Comparison of ENCODE assay signal across 11 cellular contexts in genomic region chr15:69723404-69724097, GRCh38.
DNase-seq lines count a peak whose midpoint lies in the region; ATAC-seq, FAIRE-seq and TF ChIP-seq lines count a peak whose summit lies in the region.
"Had no signal": no experiment of that assay in that cellular context is flagged by ENCODE, and none has a peak within 500 bp of the region (broad histone marks: within the 10 kb centered on the region; RNA-seq: fewer than 3 reads in every experiment).

No MANE protein-coding gene starts in this region.

- H3K27ac ChIP-seq in HepG2 (ENCODE audit: extremely low read length, insufficient read depth, low read length) (no peak overlapping the region), right lobe of liver (no peak overlapping the region), endodermal cell (ENCODE audit: low read depth, low read length) (no peak overlapping the region)
- H3K27ac ChIP-seq: C4-2B had no signal

- intact Hi-C loops in HepG2 (cut with micrococcal nuclease; ENCODE audit: unreplicated experiment), result loop anchor here (10.0 kb wide), 1 partner anchor 741 kb away; no protein-coding TSS in a partner anchor
- intact Hi-C loops in right lobe of liver (cut with DNase I), result no loop called here
- intact Hi-C loops in natural killer cell (cut with micrococcal nuclease), result no loop called here

- H3K27me3 ChIP-seq in HepG2 (ENCODE audit: control insufficient read depth in 1 of 2, insufficient read depth in 2 of 2, low read length in 2 of 2), result peaks cover 0 to 30% of the 10 kb centered on the region in 2 experiments; a peak in 4 of 5 replicates
- H3K27me3 ChIP-seq in right lobe of liver, result no peaks in the 10 kb centered on the region
- H3K27me3 ChIP-seq in endodermal cell (ENCODE audit: control insufficient read depth, insufficient read depth, low read length, poor library complexity, severe bottlenecking), result peaks cover 4% of the 10 kb centered on the region

- H3K4me3 ChIP-seq in HepG2 (replicated peaks in 1 of 3; ENCODE audit: insufficient read depth in 1 of 3, low read depth in 2 of 3, low read length in 3 of 3) (no peak overlapping the region), right lobe of liver (no peak overlapping the region), endodermal cell (ENCODE audit: low read length) (no peak overlapping the region), foreskin fibroblast (ENCODE audit: low read depth in 1 of 2, low read length in 2 of 2) (no peak overlapping the region)

- 21% methylated on average over 5 of the region's 7 CpGs for WGBS in HepG2 (ENCODE audit: low lambda C conversion rate)
- WGBS in right lobe of liver (ENCODE audit: insufficient coverage, low coverage, low lambda C conversion rate, missing lambda C conversion rate), result 81% methylated on average over 3 of the region's 7 CpGs
- 83 to 85% methylated on average over 6 to 7 of the region's 7 CpGs for WGBS in endodermal cell (ENCODE audit: insufficient coverage in 1 of 2, insufficient read length in 1 of 2), 2 experiments

- no peak overlapping the region for H3K9ac ChIP-seq in HepG2 (ENCODE audit: insufficient read depth, low read depth, low read length)
- no peak overlapping the region for H3K9ac ChIP-seq in endodermal cell (ENCODE audit: extremely low read depth, low read length, poor library complexity, severe bottlenecking)

- CTCF ChIA-PET in HepG2 (lab: Yijun Ruan, JAX; ENCODE audit: low intra/inter-chr PET ratio, low total read pairs), result no interaction called here

- TF ChIP-seq RAD21 in HepG2 (CRISPR knock-in tag; IDR thresholded peaks at IDR 0.05), result no peak

- no peaks in the 10 kb centered on the region for H3K36me3 Mint-ChIP-seq in endodermal cell (ENCODE audit: low read depth)
- H3K36me3 Mint-ChIP-seq in natural killer cell, result no peaks in the 10 kb centered on the region
- H3K36me3 Mint-ChIP-seq in T-helper 2 cell treated with Interferon-gamma antibody and Interleukin-4, amounts not matched to agents 5 μg/mL and 100 μg/mL, for 36 hours (ENCODE audit: low read depth), result peaks cover 3% of the 10 kb centered on the region

- ATAC-seq in HepG2 (peak; percentile 41; the same call in 1 of the 3 replicates), right lobe of liver (no peak), GM18909 (IDR thresholded peaks at IDR 0.05; ENCODE audit: poor library complexity, unreplicated experiment) (no peak), natural killer cell (no peak)

- TF ChIP-seq POLR2A in HepG2 (IDR thresholded peaks at IDR 0.05; ENCODE audit: insufficient read depth in 1 of 2, low read depth in 2 of 2, low read length in 2 of 2), result no peak
- no peak for TF ChIP-seq POLR2A in right lobe of liver (IDR thresholded peaks at IDR 0.05)

- H3K4me1 Mint-ChIP-seq in endodermal cell, result no peaks in the 10 kb centered on the region
- peaks cover 72 to 81% of the 10 kb centered on the region in 2 donors for H3K4me1 Mint-ChIP-seq in natural killer cell
- peaks cover 71% of the 10 kb centered on the region for H3K4me1 Mint-ChIP-seq in T-helper 2 cell treated with Interferon-gamma antibody and Interleukin-4, amounts not matched to agents 5 μg/mL and 100 μg/mL, for 36 hours (ENCODE audit: low read depth)

- no peaks in the 10 kb centered on the region for H3K4me1 ChIP-seq in HepG2 (ENCODE audit: insufficient read depth, low read length)
- H3K4me1 ChIP-seq in right lobe of liver, result no peaks in the 10 kb centered on the region
- no peaks in the 10 kb centered on the region for H3K4me1 ChIP-seq in endodermal cell (ENCODE audit: control insufficient read depth, insufficient read depth, low read length)

- no peaks in the 10 kb centered on the region for H3K79me2 ChIP-seq in HepG2 (ENCODE audit: insufficient read depth, low read length)

- no peaks in the 10 kb centered on the region for H3K9me3 ChIP-seq in HepG2 (ENCODE audit: low read length)
- H3K9me3 ChIP-seq in right lobe of liver, result no peaks in the 10 kb centered on the region
- no peaks in the 10 kb centered on the region for H3K9me3 ChIP-seq in endodermal cell (ENCODE audit: control insufficient read depth, low read length)

- no TSS peak for BruUV-seq in HepG2 (replicated peaks; lab: Mats Ljungman, UMichigan)

- H4K20me1 ChIP-seq in HepG2 (ENCODE audit: insufficient read depth, low read length), result no peaks in the 10 kb centered on the region

- in situ Hi-C loops in HepG2 (cut with HindIII; ENCODE audit: extremely low pct_ligation_motif_present, low pct_unique_long_range_greater_than_20kb), result no loop called here

- H3K9me3 Mint-ChIP-seq in endodermal cell (no peaks in the 10 kb centered on the region), natural killer cell (no peaks in the 10 kb centered on the region)
- peaks cover 3% of the 10 kb centered on the region for H3K9me3 Mint-ChIP-seq in T-helper 2 cell treated with Interferon-gamma antibody and Interleukin-4, amounts not matched to agents 5 μg/mL and 100 μg/mL, for 36 hours

- no peak overlapping the region for H3K4me2 ChIP-seq in HepG2 (ENCODE audit: low read depth, low read length)

- TF ChIP-seq CTCF in HepG2 (CRISPR knock-in tag; IDR thresholded peaks at IDR 0.05) (no peak), right lobe of liver (IDR thresholded peaks at IDR 0.05) (no peak), endodermal cell (conservative IDR thresholded peaks at IDR 0.05) (peak; percentile 61), foreskin fibroblast (IDR thresholded peaks at IDR 0.05; ENCODE audit: low read depth, low read length) (no peak), natural killer cell (IDR thresholded peaks at IDR 0.05) (no peak)

- H3K36me3 ChIP-seq in HepG2 (replicated peaks in 1 of 2; ENCODE audit: control insufficient read depth in 1 of 2, insufficient read depth in 2 of 2, low read length in 2 of 2) (no peaks in the 10 kb centered on the region), right lobe of liver (no peaks in the 10 kb centered on the region), endodermal cell (ENCODE audit: control insufficient read depth, insufficient read depth, low read length) (no peaks in the 10 kb centered on the region)

- no peak overlapping the region for H2AFZ ChIP-seq in HepG2 (ENCODE audit: low read length)

- H3K4me3 Mint-ChIP-seq in endodermal cell (no peak overlapping the region), natural killer cell (no peak overlapping the region)
- no peak overlapping the region for H3K4me3 Mint-ChIP-seq in T-helper 2 cell treated with Interferon-gamma antibody and Interleukin-4, amounts not matched to agents 5 μg/mL and 100 μg/mL, for 36 hours

- no peak for TF ChIP-seq EP300 in HepG2 (IDR thresholded peaks at IDR 0.05; ENCODE audit: low read depth in 2 of 2, low read length in 2 of 2)
- TF ChIP-seq EP300 in HepG2 (CRISPR knock-in tag; IDR thresholded peaks at IDR 0.05; ENCODE audit: borderline replicate concordance), result no peak

- POLR2A ChIA-PET in HepG2 (lab: Yijun Ruan, JAX), result no interaction called here

- DNase-seq in HepG2 (ENCODE audit: low spot score) (no peak), right lobe of liver (no peak), NCI-H345 (lab: John Stamatoyannopoulos, UW) (peak; percentile 58), endodermal cell (peak; percentile 59), foreskin fibroblast (no peak), natural killer cell (no peak)
- no peak for DNase-seq in T-helper 2 cell treated with Interferon-gamma antibody and Interleukin-4, amounts not matched to agents 5 μg/mL and 100 μg/mL, for 36 hours (ENCODE audit: low spot score)
- DNase-seq: SW 1271 had no signal

- H3K27ac Mint-ChIP-seq in endodermal cell (no peak overlapping the region), natural killer cell (no peak overlapping the region)
- no peak overlapping the region for H3K27ac Mint-ChIP-seq in T-helper 2 cell treated with Interferon-gamma antibody and Interleukin-4, amounts not matched to agents 5 μg/mL and 100 μg/mL, for 36 hours

- FAIRE-seq in HepG2 (lab: Jason Lieb, UNC), result no peak
- FAIRE-seq: astrocyte had no signal

- H3K27me3 Mint-ChIP-seq in endodermal cell (ENCODE audit: insufficient read depth) (peaks cover 16% of the 10 kb centered on the region), natural killer cell (ENCODE audit: low read depth in 2 of 2) (peaks cover 9 to 24% of the 10 kb centered on the region in 2 donors)
- peaks cover 12% of the 10 kb centered on the region for H3K27me3 Mint-ChIP-seq in T-helper 2 cell treated with Interferon-gamma antibody and Interleukin-4, amounts not matched to agents 5 μg/mL and 100 μg/mL, for 36 hours (ENCODE audit: low read depth)

TF ChIP-seq in HepG2, 621 proteins besides CTCF, POLR2A, EP300 and RAD21:
- TF ChIP-seq BORCS8-MEF2B (CRISPR knock-in tag; IDR thresholded peaks at IDR 0.05) (no peak), ZNF660 (CRISPR knock-in tag; IDR thresholded peaks at IDR 0.05; ENCODE audit: borderline replicate concordance, low read depth) (no peak), ZNF703 (CRISPR knock-in tag; IDR thresholded peaks at IDR 0.05; ENCODE audit: borderline replicate concordance) (no peak), CENPBD1 (CRISPR knock-in tag; IDR thresholded peaks at IDR 0.05; ENCODE audit: borderline replicate concordance, low read depth) (no peak), ZNF121 (CRISPR knock-in tag; IDR thresholded peaks at IDR 0.05) (no peak), ZBTB42 (CRISPR knock-in tag; IDR thresholded peaks at IDR 0.05) (no peak), SRSF1 (optimal IDR thresholded peaks at IDR 0.05; ENCODE audit: low read depth, low read length) (no peak), PHF5A (CRISPR knock-in tag; IDR thresholded peaks at IDR 0.05; ENCODE audit: low read depth, unreplicated experiment) (no peak), BRCA1 (CRISPR knock-in tag; IDR thresholded peaks at IDR 0.05) (no peak)

Comparison
In these comparisons a context has a peak if more than half of its experiments do, and no peak if none do; other contexts are left out.
1. DNase-seq: peak in NCI-H345 (single experiment) and endodermal cell (single experiment); none in HepG2 (single experiment), right lobe of liver (0 of 3), foreskin fibroblast (0 of 2), natural killer cell (single experiment) and T-helper 2 cell treated with Interferon-gamma antibody and Interleukin-4, amounts not matched to agents 5 μg/mL and 100 μg/mL, for 36 hours (single experiment).